ENCODE assay signal across 8 cellular contexts in the genomic region with DNA sequence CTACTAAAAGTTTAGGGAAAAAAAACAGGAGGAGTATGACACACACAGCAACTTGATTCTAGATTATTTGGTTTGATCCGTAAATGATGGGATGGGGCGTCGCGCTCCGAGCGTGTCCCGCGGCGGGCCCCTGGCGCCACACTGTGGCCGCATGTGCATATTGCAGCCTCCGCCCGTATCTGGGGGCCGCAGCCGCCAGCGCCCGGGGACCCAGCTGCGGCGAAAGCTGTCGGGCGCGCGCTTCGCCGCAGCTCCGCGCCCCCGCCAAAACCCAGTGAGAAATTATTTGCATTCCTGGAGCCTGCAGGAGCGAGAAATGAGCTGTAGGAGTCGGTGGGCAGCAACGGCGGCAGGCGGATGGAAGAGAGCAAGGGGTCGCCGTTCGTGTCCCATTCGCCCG.
A peak's percentile ranks its signal among the peaks of the same experiment; 100 is the strongest.
DNase-seq lines count a peak whose midpoint lies in the region; ATAC-seq and TF ChIP-seq lines count a peak whose summit lies in the region.
"Not testable (repeated sequence)": the region's sequence is repeated elsewhere in the genome, so short reads cannot be mapped to it uniquely, and the experiment has no call there.

No MANE protein-coding gene starts in this region.

- not testable (repeated sequence) for H3K27me3 Mint-ChIP-seq in activated naive CD8-positive, alpha-beta T cell treated with anti-CD3 and anti-CD28 coated beads, Interleukin-2, amount 50 U/mL, for 24 hours

- not testable (repeated sequence) for H3K4me1 ChIP-seq in tibial artery

- TF ChIP-seq CTCF in HFF-Myc (IDR thresholded peaks at IDR 0.05; ENCODE audit: low read depth, low read length, missing control alignments) (peak; percentile 0), tibial artery (IDR thresholded peaks at IDR 0.05) (peak in 1 of 2 experiments; percentile 12)

- H3K9me3 ChIP-seq in tibial artery = not testable (repeated sequence)

- H3K27me3 ChIP-seq in tibial artery = not testable (repeated sequence)

- not testable (repeated sequence) for H3K4me1 Mint-ChIP-seq in activated naive CD8-positive, alpha-beta T cell treated with anti-CD3 and anti-CD28 coated beads, Interleukin-2, amount 50 U/mL, for 24 hours

- not testable (repeated sequence) for H3K4me3 ChIP-seq in HFF-Myc (replicated peaks; ENCODE audit: low read depth, low read length)
- peak overlapping the region; percentile 42 to 47 for H3K4me3 ChIP-seq in tibial artery

- H3K27ac Mint-ChIP-seq in activated naive CD8-positive, alpha-beta T cell treated with anti-CD3 and anti-CD28 coated beads, Interleukin-2, amount 50 U/mL, for 24 hours = not testable (repeated sequence)

- not testable (repeated sequence) for H3K36me3 ChIP-seq in tibial artery

- H3K27ac ChIP-seq in tibial artery = peak overlapping the region in 1 of 2 donors; percentile 64

- intact Hi-C loops in left ventricle myocardium superior (cut with micrococcal nuclease); sciatic nerve (cut with DNase I); tibial artery (cut with DNase I; ENCODE audit: low total_unique reads): not testable (repeated sequence)

- ATAC-seq in GM18868 (IDR thresholded peaks at IDR 0.05; ENCODE audit: unreplicated experiment) (peak; percentile 84), HG03469 (IDR thresholded peaks at IDR 0.05; ENCODE audit: unreplicated experiment) (peak; percentile 47), left ventricle myocardium superior (peak; percentile 87), sciatic nerve (peak; percentile 85)
- ATAC-seq in activated naive CD8-positive, alpha-beta T cell treated with anti-CD3 and anti-CD28 coated beads, Interleukin-2, amount 50 U/mL, for 24 hours = peak; percentile 70

- H3K9me3 Mint-ChIP-seq in activated naive CD8-positive, alpha-beta T cell treated with anti-CD3 and anti-CD28 coated beads, Interleukin-2, amount 50 U/mL, for 24 hours = not testable (repeated sequence)

- not testable (repeated sequence) for DNase-seq in HFF-Myc (ENCODE audit: extremely low read depth, low read depth); sciatic nerve (ENCODE audit: low spot score); tibial artery
- peak; percentile 53 for DNase-seq in activated CD4-positive, alpha-beta T cell treated with anti-CD3 and anti-CD28 coated beads for 48 hours
- DNase-seq in activated naive CD8-positive, alpha-beta T cell treated with anti-CD3 and anti-CD28 coated beads, Interleukin-2, amount 50 U/mL, for 24 hours = peak; percentile 51
- DNase-seq in left ventricle myocardium superior = peak; percentile 63

- peak overlapping the region; percentile 26 for H3K4me3 Mint-ChIP-seq in activated naive CD8-positive, alpha-beta T cell treated with anti-CD3 and anti-CD28 coated beads, Interleukin-2, amount 50 U/mL, for 24 hours

- not testable (repeated sequence) for H3K36me3 Mint-ChIP-seq in activated naive CD8-positive, alpha-beta T cell treated with anti-CD3 and anti-CD28 coated beads, Interleukin-2, amount 50 U/mL, for 24 hours (ENCODE audit: low read depth)
